Comparison of ENCODE assay signal across 1 cellular context in genomic region chr1:184387871-184388670, GRCh38.
TF ChIP-seq lines count a peak whose summit lies in the region.

No MANE protein-coding gene starts in this region.

TF ChIP-seq in HCT116, 20 proteins besides CTCF, POLR2A, EP300 and RAD21 (continued from another document):
- no peak for TF ChIP-seq TCF7L2 (IDR thresholded peaks at IDR 0.05; ENCODE audit: borderline replicate concordance, extremely low read depth, insufficient read depth, insufficient read length)
TF ChIP-seq in HCT116: peak in this region for 0.
